ENCODE assay signal across 25 cellular contexts in genomic region chr4:34328939-34329338, GRCh38.
"Had no signal": no experiment of that assay in that cellular context is flagged by ENCODE, and none has a peak within 500 bp of the region (broad histone marks: within the 10 kb centered on the region; RNA-seq: fewer than 3 reads in every experiment).

No MANE protein-coding gene starts in this region.

- H3K27me3 ChIP-seq: esophagus squamous epithelium, gastrocnemius medialis, heart right ventricle, left lung had no signal

- FAIRE-seq: islet of Langerhans, keratinocyte had no signal

- H3K36me3 ChIP-seq: esophagus squamous epithelium, gastrocnemius medialis, heart right ventricle, left lung, lower lobe of right lung had no signal

- H3K4me3 ChIP-seq: esophagus squamous epithelium, gastrocnemius medialis, heart right ventricle, left lung, lower lobe of right lung, mucosa of descending colon had no signal

- DNase-seq: cortex of kidney; effector CD8-positive, alpha-beta T cell; effector memory CD8-positive, alpha-beta T cell; endodermal cell; erythroblast; esophagus squamous epithelium; foreskin fibroblast; foreskin melanocyte; gastrocnemius medialis; glutamatergic neuron; head of caudate nucleus; heart right ventricle; hippocampal formation; left cardiac atrium; left lung; left ventricle myocardium superior; lower lobe of right lung; mesenchymal stem cell; mucosa of descending colon; naive B cell; naive thymus-derived CD8-positive, alpha-beta T cell had no signal

- ATAC-seq: effector memory CD8-positive, alpha-beta T cell; esophagus mucosa; gastrocnemius medialis; heart right ventricle; left cardiac atrium; left lung; left ventricle myocardium superior; lower lobe of right lung; mucosa of descending colon; naive thymus-derived CD8-positive, alpha-beta T cell had no signal

- H3K27ac ChIP-seq: epithelial cell of prostate, esophagus squamous epithelium, gastrocnemius medialis, heart right ventricle, left lung, lower lobe of right lung had no signal

- H3K9me3 ChIP-seq: esophagus squamous epithelium, gastrocnemius medialis, left lung, lower lobe of right lung had no signal

- H3K4me1 ChIP-seq: esophagus squamous epithelium, gastrocnemius medialis, heart right ventricle, left lung, lower lobe of right lung had no signal
